ENCODE assay signal across 16 cellular contexts in genomic region chr1:44019398-44020044, GRCh38. TPM values are rescaled to one million over a fixed set of nuclear protein-coding genes. Genes with fewer than 3 reads are reported as not detected.
DNase-seq lines count a peak whose midpoint lies in the region; ATAC-seq and TF ChIP-seq lines count a peak whose summit lies in the region.
"Had no signal": no experiment of that assay in that cellular context is flagged by ENCODE, and none has a peak within 500 bp of the region (broad histone marks: within the 10 kb centered on the region; RNA-seq: fewer than 3 reads in every experiment).

No MANE protein-coding gene starts in this region.

- H3K79me1 ChIP-seq in neuronal stem cell (ENCODE audit: low read depth, low read length): no peaks in the 10 kb centered on the region

- no peak overlapping the region for H3K4me2 ChIP-seq in neuronal stem cell (ENCODE audit: insufficient read depth, low read length, poor library complexity, severe bottlenecking)

- peak overlapping the region; percentile 60 for H2BK5ac ChIP-seq in neuronal stem cell (ENCODE audit: low read length)

- H2AK5ac ChIP-seq in neuronal stem cell (ENCODE audit: low read depth, low read length): peak overlapping the region; percentile 1

- no CpG with 5 or more reads among the region's 16 CpGs for WGBS in neuronal stem cell (ENCODE audit: extremely low coverage in 2 of 2, insufficient read length in 2 of 2, insufficient replicate concordance in 1 of 2), 2 donors

- H3K4me1 Mint-ChIP-seq in progenitor cell of endocrine pancreas (ENCODE audit: low read depth): peaks cover 2% of the 10 kb centered on the region
- H3K4me1 Mint-ChIP-seq: naive B cell had no signal

- no peak overlapping the region for H3K9ac ChIP-seq in neuronal stem cell (ENCODE audit: low read depth, low read length, poor library complexity)

- peak overlapping the region; percentile 1 for H3K18ac ChIP-seq in neuronal stem cell (ENCODE audit: low read length)

- H2BK120ac ChIP-seq in neuronal stem cell (ENCODE audit: low read depth, low read length): no peak overlapping the region

- intact Hi-C loops in dorsolateral prefrontal cortex (cut with DNase I): loop anchor here in 1 of 2 donors (10.0 kb wide), 1 partner anchor 195 kb away; the partner anchor contains the start of gene DMAP1

- H3K27me3 ChIP-seq in dorsolateral prefrontal cortex: no peaks in the 10 kb centered on the region
- H3K27me3 ChIP-seq in neuronal stem cell (ENCODE audit: control insufficient read depth in 3 of 3, insufficient read depth in 3 of 3, low read depth in 1 of 3, low read length in 3 of 3): no peaks in the 10 kb centered on the region

- no peak overlapping the region for H3K14ac ChIP-seq in neuronal stem cell (ENCODE audit: low read length)

- no peak overlapping the region for H3K23ac ChIP-seq in neuronal stem cell (ENCODE audit: low read depth, low read length, poor library complexity)

- H2BK12ac ChIP-seq in neuronal stem cell (ENCODE audit: low read length): peak overlapping the region; percentile 14

- peak overlapping the region; percentile 51 for H2AFZ ChIP-seq in neuronal stem cell (ENCODE audit: low read length)

- no peak overlapping the region for H4K91ac ChIP-seq in neuronal stem cell (ENCODE audit: low read depth, low read length, poor library complexity)

- no peak overlapping the region for H3K27ac Mint-ChIP-seq in progenitor cell of endocrine pancreas
- H3K27ac Mint-ChIP-seq: activated T-helper 2 cell treated with anti-CD3 and anti-CD28 coated beads, Interferon-gamma antibody, Interleukin-2, Interleukin-4, amounts not matched to agents 10 μg/mL and 5 μg/mL and 100 μg/mL, durations not matched to agents 14 hours and 24 hours and 36 hours; naive B cell had no signal

- no peak overlapping the region for H4K8ac ChIP-seq in neuronal stem cell (ENCODE audit: low read depth, low read length)

- H3K4me3 ChIP-seq in dorsolateral prefrontal cortex (no peak overlapping the region), neuronal stem cell (ENCODE audit: low read length in 2 of 2) (no peak overlapping the region)
- H3K4me3 ChIP-seq: thoracic aorta had no signal

- H3K9me3 Mint-ChIP-seq in progenitor cell of endocrine pancreas (ENCODE audit: low read depth): no peaks in the 10 kb centered on the region
- H3K9me3 Mint-ChIP-seq: activated T-helper 2 cell treated with anti-CD3 and anti-CD28 coated beads, Interferon-gamma antibody, Interleukin-2, Interleukin-4, amounts not matched to agents 10 μg/mL and 5 μg/mL and 100 μg/mL, durations not matched to agents 14 hours and 24 hours and 36 hours; naive B cell had no signal

- peaks cover 0 to 21% of the 10 kb centered on the region in 2 donors for H3K36me3 ChIP-seq in neuronal stem cell (replicated peaks in 1 of 2; ENCODE audit: control insufficient read depth in 2 of 2, insufficient read depth in 2 of 2, low read length in 2 of 2)
- H3K36me3 ChIP-seq: thoracic aorta had no signal

- H3K4me1 ChIP-seq in neuronal stem cell (ENCODE audit: control insufficient read depth in 2 of 2, insufficient read depth in 1 of 2, low read depth in 1 of 2, low read length in 2 of 2): peaks cover 30 to 33% of the 10 kb centered on the region in 2 donors

- no peak for ATAC-seq in GM19455 (IDR thresholded peaks at IDR 0.05; ENCODE audit: unreplicated experiment)

- H3K9me3 ChIP-seq in neuronal stem cell (replicated peaks in 1 of 2; ENCODE audit: control insufficient read depth in 2 of 2, insufficient read depth in 1 of 2, low read depth in 1 of 2, low read length in 2 of 2): no peaks in the 10 kb centered on the region
- H3K9me3 ChIP-seq: thoracic aorta had no signal

- H3K4ac ChIP-seq in neuronal stem cell (ENCODE audit: low read length): no peak overlapping the region

- DNase-seq in NCI-H524 treated with DMSO at 0.1 percent for 48 hours (lab: John Stamatoyannopoulos, UW): peak; percentile 49
- DNase-seq in dorsolateral prefrontal cortex: peak in 5 of 10 donors; percentile 58 to 82 (median 69)
- peak; percentile 49 for DNase-seq in neuronal stem cell (ENCODE audit: low spot score)
- no peak for DNase-seq in activated CD4-positive, alpha-beta T cell treated with anti-CD3 and anti-CD28 coated beads, Interleukin-2, amount 50 U/mL, for 48 hours
- no peak for DNase-seq in progenitor cell of endocrine pancreas (ENCODE audit: low spot score, unreplicated experiment)
- DNase-seq: AML-193; COR-L47; effector memory CD4-positive, alpha-beta T cell; EL; GOT3; naive B cell; NCI-H1694; NK-92 treated with Interleukin-12 subunit alpha and Interleukin-12 subunit beta, amount 100 ng/mL, for 24 hours had no signal

- H3K36me3 Mint-ChIP-seq in progenitor cell of endocrine pancreas (ENCODE audit: insufficient read depth): peaks cover 3% of the 10 kb centered on the region
- H3K36me3 Mint-ChIP-seq: naive B cell had no signal

- H3K27me3 Mint-ChIP-seq in progenitor cell of endocrine pancreas: no peaks in the 10 kb centered on the region

- H3K27ac ChIP-seq in dorsolateral prefrontal cortex (peak overlapping the region; percentile 7 to 98 (median 79)), neuronal stem cell (replicated peaks; ENCODE audit: low read length) (peak overlapping the region; percentile 57)

- TF ChIP-seq CTCF in dorsolateral prefrontal cortex (IDR thresholded peaks at IDR 0.05 in 54 of 56, conservative IDR thresholded peaks at IDR 0.05 in 2 of 56; ENCODE audit: low read depth in 1 of 56, partially characterized antibody in 56 of 56) (no peak), progenitor cell of endocrine pancreas (IDR thresholded peaks at IDR 0.05; ENCODE audit: unreplicated experiment) (no peak)

- no peak overlapping the region for H3K4me3 Mint-ChIP-seq in progenitor cell of endocrine pancreas (ENCODE audit: low read depth)
- H3K4me3 Mint-ChIP-seq: naive B cell had no signal

- H2BK15ac ChIP-seq in neuronal stem cell (ENCODE audit: low read length): no peak overlapping the region

RNA-seq across cellular contexts. Expression of gene SLC6A9, which starts 11.7 kb away (rescaled TPM):
- 10 to 100 TPM; 10.7 to 88.7 (median 26.9) TPM for total RNA-seq in dorsolateral prefrontal cortex
- polyA plus RNA-seq in neuronal stem cell (2013, experiment 1 of 2): 10.8 TPM
- polyA plus RNA-seq in neuronal stem cell (2013, experiment 2 of 2): 10.8 TPM
- total RNA-seq in progenitor cell of endocrine pancreas: 26.9 and 29.4 TPM in 2 replicates

RNA-seq across cellular contexts. Expression of gene CCDC24, which starts 28.1 kb away (rescaled TPM):
- total RNA-seq in dorsolateral prefrontal cortex: 10 to 100 TPM in 119 of 120 experiments, 1 to 10 TPM in 1; 9.0 to 34.0 (median 18.6) TPM
- polyA plus RNA-seq in neuronal stem cell (2013, experiment 1 of 2): 5.3 TPM
- 5.5 TPM for polyA plus RNA-seq in neuronal stem cell (2013, experiment 2 of 2)
- 34.8 and 35.9 TPM in 2 replicates for total RNA-seq in progenitor cell of endocrine pancreas

RNA-seq across cellular contexts. Expression of gene B4GALT2, which starts 40.5 kb away (rescaled TPM):
- total RNA-seq in dorsolateral prefrontal cortex: 10 to 100 TPM; 33.5 to 97.8 (median 48.8) TPM
- polyA plus RNA-seq in neuronal stem cell (2013, experiment 1 of 2): 64.3 TPM
- 60.7 TPM for polyA plus RNA-seq in neuronal stem cell (2013, experiment 2 of 2)
- 61.7 and 63.1 TPM in 2 replicates for total RNA-seq in progenitor cell of endocrine pancreas

RNA-seq across cellular contexts. Expression of gene ATP6V0B, which starts 44.8 kb away (rescaled TPM):
- 100 to 1,000 TPM; 112 to 276 (median 202) TPM for total RNA-seq in dorsolateral prefrontal cortex
- 44.2 TPM for polyA plus RNA-seq in neuronal stem cell (2013, experiment 1 of 2)
- polyA plus RNA-seq in neuronal stem cell (2013, experiment 2 of 2): 41.9 TPM
- total RNA-seq in progenitor cell of endocrine pancreas: 104 and 108 TPM in 2 replicates

RNA-seq across cellular contexts. Expression of gene DPH2, which starts 49.7 kb away (rescaled TPM):
- total RNA-seq in dorsolateral prefrontal cortex (10 to 100 TPM; 12.0 to 31.1 (median 20.7) TPM), progenitor cell of endocrine pancreas (24.9 and 25.4 TPM in 2 replicates)
- polyA plus RNA-seq in neuronal stem cell (2013, experiment 1 of 2): 11.1 TPM
- polyA plus RNA-seq in neuronal stem cell (2013, experiment 2 of 2): 11.6 TPM

Comparison
In these comparisons a context has a peak if more than half of its experiments do, and no peak if none do; other contexts are left out.
1. DNase-seq: peak in NCI-H524 treated with DMSO at 0.1 percent for 48 hours (single experiment) and neuronal stem cell (single experiment); none in activated CD4-positive, alpha-beta T cell treated with anti-CD3 and anti-CD28 coated beads, Interleukin-2, amount 50 U/mL, for 48 hours (0 of 2) and progenitor cell of endocrine pancreas (single experiment).